12 cellular contexts compared by ENCODE assay signal in the genomic region with DNA sequence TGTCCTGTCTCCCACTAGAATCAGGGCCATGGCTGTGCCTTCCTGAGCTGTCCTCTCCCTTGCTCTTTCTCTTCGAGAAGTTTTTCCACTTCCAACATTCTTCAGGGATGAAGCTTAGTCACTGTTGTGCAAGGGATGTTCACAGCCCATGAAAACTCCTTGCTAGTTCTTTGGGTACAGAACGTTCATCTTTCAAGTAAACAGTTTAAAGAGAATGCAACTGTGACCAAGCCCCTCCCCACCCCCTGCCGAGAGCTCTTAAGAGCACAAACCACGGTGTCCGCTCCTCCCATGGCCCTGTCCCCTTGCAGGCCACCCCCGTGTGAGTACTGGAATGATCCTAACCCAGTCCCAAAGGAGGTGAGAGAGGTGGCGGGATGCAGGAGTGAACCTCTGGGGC.
DNase-seq lines count a peak whose midpoint lies in the region; ATAC-seq and TF ChIP-seq lines count a peak whose summit lies in the region.
"Had no signal": no experiment of that assay in that cellular context is flagged by ENCODE, and none has a peak within 500 bp of the region (broad histone marks: within the 10 kb centered on the region; RNA-seq: fewer than 3 reads in every experiment).

No MANE protein-coding gene starts in this region.

- H3K9ac ChIP-seq in mammary epithelial cell (ENCODE audit: insufficient read depth, low read length), result no peak overlapping the region

- ATAC-seq in GM19023 (IDR thresholded peaks at IDR 0.05; ENCODE audit: unreplicated experiment), result no peak

- no peaks in the 10 kb centered on the region for H3K36me3 Mint-ChIP-seq in activated CD4-positive, alpha-beta T cell treated with anti-CD3 and anti-CD28 coated beads, Interleukin-2, amount 10 ng/mL, durations not matched to agents 24 days and 14 days (ENCODE audit: low read depth)
- H3K36me3 Mint-ChIP-seq in immature natural killer cell, result no peaks in the 10 kb centered on the region

- in situ Hi-C loops in mammary epithelial cell (cut with MboI; ENCODE audit: low sequenced_read_pairs in 2 of 2), result no loop called here

- H3K27ac Mint-ChIP-seq in activated CD4-positive, alpha-beta T cell treated with anti-CD3 and anti-CD28 coated beads, Interleukin-2, amount 10 ng/mL, durations not matched to agents 24 days and 14 days, result no peak overlapping the region
- H3K27ac Mint-ChIP-seq in immature natural killer cell, result peak overlapping the region in 2 of 6 donors; percentile 20 to 53
- H3K27ac Mint-ChIP-seq: CD14-positive monocyte had no signal

- H3K9me3 ChIP-seq in mammary epithelial cell (replicated peaks; ENCODE audit: insufficient read depth, low read length), result no peaks in the 10 kb centered on the region
- H3K9me3 ChIP-seq in hepatocyte (ENCODE audit: low read depth), result no peaks in the 10 kb centered on the region
- no peaks in the 10 kb centered on the region for H3K9me3 ChIP-seq in stomach

- CTCF ChIA-PET in mammary epithelial cell (lab: Charles Lee; ENCODE audit: low non-redundant PET), result interaction anchor here (0.6 kb wide), 1 partner anchor 38 kb away, joined by 3 read pairs; no protein-coding TSS in a partner anchor

- H3K9me2 ChIP-seq in hepatocyte (replicated peaks; ENCODE audit: insufficient read depth), result no peaks in the 10 kb centered on the region

- no peaks in the 10 kb centered on the region for H3K9me3 Mint-ChIP-seq in activated CD4-positive, alpha-beta T cell treated with anti-CD3 and anti-CD28 coated beads, Interleukin-2, amount 10 ng/mL, durations not matched to agents 24 days and 14 days
- no peaks in the 10 kb centered on the region for H3K9me3 Mint-ChIP-seq in immature natural killer cell
- H3K9me3 Mint-ChIP-seq: CD14-positive monocyte had no signal

- H3K36me3 ChIP-seq in mammary epithelial cell (ENCODE audit: insufficient read depth, low read length) (no peaks in the 10 kb centered on the region), hepatocyte (replicated peaks; ENCODE audit: insufficient read depth, low read depth) (no peaks in the 10 kb centered on the region), stomach (no peaks in the 10 kb centered on the region)

- H3K4me3 Mint-ChIP-seq in activated CD4-positive, alpha-beta T cell treated with anti-CD3 and anti-CD28 coated beads, Interleukin-2, amount 10 ng/mL, durations not matched to agents 24 days and 14 days, result no peak overlapping the region
- no peak overlapping the region for H3K4me3 Mint-ChIP-seq in immature natural killer cell
- H3K4me3 Mint-ChIP-seq: CD14-positive monocyte had no signal

- H3K79me2 ChIP-seq in mammary epithelial cell (ENCODE audit: insufficient read depth, low read length), result no peaks in the 10 kb centered on the region
- H3K79me2 ChIP-seq in hepatocyte, result no peaks in the 10 kb centered on the region

- DNase-seq in ELR (ENCODE audit: low read depth) (peak; percentile 36), mammary epithelial cell (no peak), hepatocyte (ENCODE audit: low spot score) (no peak), stomach (peak; percentile 39), SIG-M5 treated with dmso at 0.1 percent for 504 hours (lab: John Stamatoyannopoulos, UW; ENCODE audit: unreplicated experiment) (no peak), immature natural killer cell (no peak)
- no peak for DNase-seq in activated CD4-positive, alpha-beta T cell treated with anti-CD3 and anti-CD28 coated beads, Interleukin-2, amount 10 ng/mL, durations not matched to agents 24 days and 14 days
- DNase-seq: activated CD4-positive, alpha-beta T cell treated with anti-CD3 and anti-CD28 coated beads, Interleukin-2, amount 50 U/mL, for 48 hours; NCI-H1694; T-helper 1 cell had no signal

- H3K27me3 Mint-ChIP-seq in activated CD4-positive, alpha-beta T cell treated with anti-CD3 and anti-CD28 coated beads, Interleukin-2, amount 10 ng/mL, durations not matched to agents 24 days and 14 days, result peaks cover 3% of the 10 kb centered on the region
- peaks cover 0 to 4% (median 2%) of the 10 kb centered on the region in 3 donors for H3K27me3 Mint-ChIP-seq in immature natural killer cell (ENCODE audit: low read depth in 3 of 3)

- WGBS in mammary epithelial cell (ENCODE audit: low coverage, missing lambda C conversion rate), result 65% methylated on average over 4 of the region's 7 CpGs
- 69% methylated on average over 7 of the region's 7 CpGs for whole genome bisulfite sequencing in hepatocyte (ENCODE audit: low lambda C conversion rate, missing lambda C conversion rate)
- WGBS in stomach, 5 donors, result 65 to 77% (median 73%) methylated on average over 7 of the region's 7 CpGs

- peak overlapping the region; percentile 58 for H2AFZ ChIP-seq in mammary epithelial cell (ENCODE audit: low read depth, low read length)
- no peak overlapping the region for H2AFZ ChIP-seq in hepatocyte

- H3K4me2 ChIP-seq in mammary epithelial cell (ENCODE audit: insufficient read depth, low read depth, low read length) (peak overlapping the region; percentile 4), hepatocyte (no peak overlapping the region)

- H4K20me1 ChIP-seq in mammary epithelial cell (ENCODE audit: insufficient read depth, low read length), result no peaks in the 10 kb centered on the region
- H4K20me1 ChIP-seq in hepatocyte (ENCODE audit: insufficient read depth, poor library complexity, severe bottlenecking), result no peaks in the 10 kb centered on the region

- peaks cover 7% of the 10 kb centered on the region for H3K4me1 Mint-ChIP-seq in activated CD4-positive, alpha-beta T cell treated with anti-CD3 and anti-CD28 coated beads, Interleukin-2, amount 10 ng/mL, durations not matched to agents 24 days and 14 days
- H3K4me1 Mint-ChIP-seq in immature natural killer cell, result peaks cover 28 to 40% of the 10 kb centered on the region in 2 donors

- TF ChIP-seq POLR2A in stomach (IDR thresholded peaks at IDR 0.05), result no peak

- H3K4me3 ChIP-seq in mammary epithelial cell (replicated peaks in 1 of 3; ENCODE audit: insufficient read depth in 1 of 3, low read depth in 2 of 3, low read length in 3 of 3), result no peak overlapping the region
- H3K4me3 ChIP-seq in hepatocyte, result no peak overlapping the region
- no peak overlapping the region for H3K4me3 ChIP-seq in stomach

- H3K27ac ChIP-seq in mammary epithelial cell (ENCODE audit: insufficient read depth, low read depth, low read length) (no peak overlapping the region), hepatocyte (peak overlapping the region; percentile 69), stomach (peak overlapping the region; percentile 76 to 84 (median 79))

- H3K27me3 ChIP-seq in mammary epithelial cell (ENCODE audit: insufficient read depth, low read length), result no peaks in the 10 kb centered on the region
- H3K27me3 ChIP-seq in hepatocyte, result no peaks in the 10 kb centered on the region
- no peaks in the 10 kb centered on the region for H3K27me3 ChIP-seq in stomach

- dilution Hi-C loops in mammary epithelial cell (cut with HindIII; ENCODE audit: low sequenced_read_pairs), result no loop called here

- BruUV-seq in mammary epithelial cell (replicated peaks; lab: Mats Ljungman, UMichigan), result no TSS peak

- intact Hi-C loops in mammary epithelial cell (cut with micrococcal nuclease) (no loop called here), stomach (cut with DNase I; ENCODE audit: low total_unique reads) (no loop called here)
- intact Hi-C loops in activated CD4-positive, alpha-beta T cell treated with anti-CD3 and anti-CD28 coated beads, Interleukin-2, amount 10 ng/mL, durations not matched to agents 24 days and 14 days (cut with micrococcal nuclease), result no loop called here

- H3K4me1 ChIP-seq in mammary epithelial cell (ENCODE audit: insufficient read depth, low read length) (peaks cover 19% of the 10 kb centered on the region), hepatocyte (ENCODE audit: insufficient read depth) (no peaks in the 10 kb centered on the region), stomach (peaks cover 8 to 55% (median 41%) of the 10 kb centered on the region in 4 donors)

- TF ChIP-seq CTCF in mammary epithelial cell (conservative IDR thresholded peaks at IDR 0.05 in 1 of 2, IDR thresholded peaks at IDR 0.05 in 1 of 2; ENCODE audit: extremely low read depth in 1 of 2, insufficient read depth in 1 of 2, low read depth in 1 of 2, low read length in 2 of 2) (no peak), hepatocyte (IDR thresholded peaks at IDR 0.05; ENCODE audit: poor library complexity) (no peak), stomach (IDR thresholded peaks at IDR 0.05) (no peak)

- peak; percentile 78 for TF ChIP-seq EP300 in stomach (IDR thresholded peaks at IDR 0.05)

Comparison
In these comparisons a context has a peak if more than half of its experiments do, and no peak if none do; other contexts are left out.
1. DNase-seq: peak in ELR (single experiment) and stomach (single experiment); none in mammary epithelial cell (single experiment), hepatocyte (single experiment), SIG-M5 treated with dmso at 0.1 percent for 504 hours (single experiment), activated CD4-positive, alpha-beta T cell treated with anti-CD3 and anti-CD28 coated beads, Interleukin-2, amount 10 ng/mL, durations not matched to agents 24 days and 14 days (single experiment) and immature natural killer cell (0 of 3).